In the genomic region with DNA sequence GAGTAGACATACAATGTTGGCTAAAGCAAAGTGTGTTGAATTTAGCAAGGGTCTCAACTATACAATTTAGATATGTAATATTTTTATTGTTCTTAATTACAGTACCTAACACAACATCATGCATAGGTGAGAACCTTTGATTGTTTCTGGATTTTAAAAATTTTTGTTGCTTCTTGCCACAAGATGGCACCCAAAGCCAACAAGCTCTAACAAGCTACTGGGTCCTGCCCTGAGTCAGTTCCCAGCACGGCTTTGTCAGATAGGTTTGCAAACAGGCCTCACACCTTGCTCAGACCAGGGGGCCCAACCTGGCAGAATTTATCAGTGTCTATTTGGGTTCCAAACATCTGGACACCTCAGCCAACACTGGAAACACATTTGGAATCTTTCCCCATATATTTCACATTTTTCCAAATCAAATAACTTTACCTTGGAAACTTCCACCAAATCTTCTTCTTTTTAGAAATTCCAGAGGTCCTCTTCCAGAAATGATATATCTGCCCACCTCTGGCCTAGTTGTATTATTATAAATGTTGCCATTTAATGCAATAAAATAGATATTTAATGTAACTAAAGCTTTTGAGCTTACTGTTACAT, we compare ENCODE assay signal across 8 cellular contexts. TPM values are rescaled to one million over a fixed set of nuclear protein-coding genes. Genes with fewer than 3 reads are reported as not detected.
DNase-seq lines count a peak whose midpoint lies in the region; ATAC-seq, FAIRE-seq and TF ChIP-seq lines count a peak whose summit lies in the region.

No MANE protein-coding gene starts in this region.

- in situ Hi-C loops in K562 (cut with MboI) = no loop called here

- H3K27ac ChIP-seq in cardiac muscle cell = no peak overlapping the region
- H3K27ac ChIP-seq in K562 (ENCODE audit: extremely low read depth, low read depth, low read length) = no peak overlapping the region
- no peak overlapping the region for H3K27ac ChIP-seq in suprapubic skin

- peak; percentile 72 to 81 for TF ChIP-seq RAD21 in K562 (CRISPR knock-in tag; conservative IDR thresholded peaks at IDR 0.05 in 1 of 2, IDR thresholded peaks at IDR 0.05 in 1 of 2)

- FAIRE-seq in K562 (lab: Jason Lieb, UNC) = peak; percentile 71

- POLR2A ChIA-PET in K562 (lab: Yijun Ruan, JAX) = no interaction called here

- H3K4me1 ChIP-seq in cardiac muscle cell (ENCODE audit: low read depth) (no peaks in the 10 kb centered on the region), K562 (replicated peaks in 1 of 2; ENCODE audit: control insufficient read depth in 2 of 2, insufficient read depth in 2 of 2, low read length in 2 of 2) (no peaks in the 10 kb centered on the region), suprapubic skin (no peaks in the 10 kb centered on the region)

- H4K20me1 ChIP-seq in K562 (replicated peaks; ENCODE audit: control insufficient read depth, insufficient read depth, low read length) = no peaks in the 10 kb centered on the region

- BruUV-seq in K562 (replicated peaks; lab: Mats Ljungman, UMichigan) = no TSS peak

- TF ChIP-seq POLR2A in K562 (conservative IDR thresholded peaks at IDR 0.05) (no peak), suprapubic skin (IDR thresholded peaks at IDR 0.05) (no peak)

- TF ChIP-seq EP300 in K562 (IDR thresholded peaks at IDR 0.05; ENCODE audit: low read length) (no peak), suprapubic skin (IDR thresholded peaks at IDR 0.05) (no peak)

- peaks cover 5% of the 10 kb centered on the region for H3K27me3 ChIP-seq in cardiac muscle cell
- H3K27me3 ChIP-seq in K562 (ENCODE audit: control insufficient read depth in 2 of 2, insufficient read depth in 2 of 2, low read length in 2 of 2) = no peaks in the 10 kb centered on the region
- H3K27me3 ChIP-seq in suprapubic skin = peaks cover 8% of the 10 kb centered on the region

- TF ChIP-seq CTCF in cardiac muscle cell (IDR thresholded peaks at IDR 0.05; ENCODE audit: low read depth, low read length) (peak; percentile 55), K562 (IDR thresholded peaks at IDR 0.05 in 2 of 3, conservative IDR thresholded peaks at IDR 0.05 in 1 of 3; ENCODE audit: insufficient read depth in 2 of 3, low read depth in 1 of 3, low read length in 3 of 3) (peak; percentile 64 to 83 (median 70)), suprapubic skin (IDR thresholded peaks at IDR 0.05) (peak in 1 of 2 donors; percentile 27)

- H3K9me3 ChIP-seq in cardiac muscle cell (ENCODE audit: low read depth) = no peaks in the 10 kb centered on the region
- H3K9me3 ChIP-seq in K562 (replicated peaks; ENCODE audit: control insufficient read depth, insufficient read depth, low read depth, low read length) = no peaks in the 10 kb centered on the region
- no peaks in the 10 kb centered on the region for H3K9me3 ChIP-seq in suprapubic skin

- no peak overlapping the region for H3K4me3 ChIP-seq in cardiac muscle cell
- H3K4me3 ChIP-seq in K562 = no peak overlapping the region
- no peak overlapping the region for H3K4me3 ChIP-seq in suprapubic skin

- H3K36me3 ChIP-seq in cardiac muscle cell (no peaks in the 10 kb centered on the region), K562 (ENCODE audit: control insufficient read depth, insufficient read depth, low read length) (no peaks in the 10 kb centered on the region), suprapubic skin (no peaks in the 10 kb centered on the region)

- H3K9ac ChIP-seq in K562 (ENCODE audit: insufficient read depth in 1 of 2, low read depth in 2 of 2, low read length in 2 of 2) = no peak overlapping the region

- DNase-seq in cardiac muscle cell (ENCODE audit: low read depth in 1 of 2, low spot score in 1 of 2) (peak; percentile 62 to 64), Right ventricle myocardium inferior (ENCODE audit: missing footprints) (no peak), NCI-H2107 (lab: John Stamatoyannopoulos, UW) (peak; percentile 17), K562 (ENCODE audit: extremely low read depth in 1 of 4, low spot score in 3 of 4) (peak; percentile 34 to 69 (median 41)), lung microvascular endothelial cell (ENCODE audit: low read depth in 2 of 2) (peak; percentile 44 to 64), suprapubic skin (ENCODE audit: low spot score in 2 of 2) (no peak), KG1 (lab: John Stamatoyannopoulos, UW) (no peak)
- no peak for DNase-seq in stimulated activated naive CD4-positive, alpha-beta T cell treated with Interleukin-2 at 50 U/mL for 16 hours (lab: John Stamatoyannopoulos, UW)

- CTCF ChIA-PET in K562 (lab: Yijun Ruan, JAX; ENCODE audit: low intra/inter-chr PET ratio) = interaction anchor here (1.2 to 1.7 kb wide), 4 partner anchors 196 to 713 kb away, joined by 4 to 6 read pairs (median 4); no protein-coding TSS in a partner anchor

- no peak overlapping the region for H2AFZ ChIP-seq in K562 (ENCODE audit: low read depth, low read length)

- no peaks in the 10 kb centered on the region for H3K9me1 ChIP-seq in K562 (ENCODE audit: control insufficient read depth, insufficient read depth, low read length)

- no peaks in the 10 kb centered on the region for H3K79me2 ChIP-seq in K562 (ENCODE audit: control insufficient read depth, insufficient read depth, low read length)

- H3K4me2 ChIP-seq in K562 (ENCODE audit: insufficient read depth, low read length) = no peak overlapping the region

- 11% methylated on average over 1 of the region's 1 CpG for WGBS in K562 (ENCODE audit: insufficient coverage, low coverage, missing lambda C conversion rate)
- WGBS in suprapubic skin = 6% methylated on average over 1 of the region's 1 CpG

- intact Hi-C loops in Right ventricle myocardium inferior (cut with DNase I) (no loop called here), K562 (cut with micrococcal nuclease) (loop anchor here (1.0 to 5.0 kb wide), 4 partner anchors 196 to 713 kb away; no protein-coding TSS in a partner anchor)

- no peak for ATAC-seq in Right ventricle myocardium inferior
- peak; percentile 86 for ATAC-seq in K562

TF ChIP-seq in K562, 482 proteins besides CTCF, POLR2A, EP300 and RAD21:
- TF ChIP-seq MECOM (CRISPR knock-in tag; IDR thresholded peaks at IDR 0.05) (no peak), ZEB2 (IDR thresholded peaks at IDR 0.05) (no peak), CBX2 (IDR thresholded peaks at IDR 0.05; ENCODE audit: insufficient read depth, low read length, poor library complexity, severe bottlenecking) (no peak), MEF2D (tag; conservative IDR thresholded peaks at IDR 0.05; ENCODE audit: low read depth) (no peak), SMC3 (conservative IDR thresholded peaks at IDR 0.05; ENCODE audit: insufficient read depth, low read depth, low read length) (peak; percentile 58), ZNF696 (CRISPR knock-in tag; conservative IDR thresholded peaks at IDR 0.05) (no peak)
- TF ChIP-seq, protein P1, sequence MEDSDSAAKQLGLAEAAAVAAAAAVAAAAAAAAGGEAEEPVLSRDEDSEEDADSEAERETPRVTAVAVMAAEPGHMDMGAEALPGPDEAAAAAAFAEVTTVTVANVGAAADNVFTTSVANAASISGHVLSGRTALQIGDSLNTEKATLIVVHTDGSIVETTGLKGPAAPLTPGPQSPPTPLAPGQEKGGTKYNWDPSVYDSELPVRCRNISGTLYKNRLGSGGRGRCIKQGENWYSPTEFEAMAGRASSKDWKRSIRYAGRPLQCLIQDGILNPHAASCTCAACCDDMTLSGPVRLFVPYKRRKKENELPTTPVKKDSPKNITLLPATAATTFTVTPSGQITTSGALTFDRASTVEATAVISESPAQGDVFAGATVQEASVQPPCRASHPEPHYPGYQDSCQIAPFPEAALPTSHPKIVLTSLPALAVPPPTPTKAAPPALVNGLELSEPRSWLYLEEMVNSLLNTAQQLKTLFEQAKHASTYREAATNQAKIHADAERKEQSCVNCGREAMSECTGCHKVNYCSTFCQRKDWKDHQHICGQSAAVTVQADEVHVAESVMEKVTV (CRISPR knock-in tag; IDR thresholded peaks at IDR 0.05) = 0 out of 2 replicates have a peak, but pooled peaks have one; percentile 43

RNA-seq across cellular contexts. Expression of gene EGFLAM, which starts 49.5 kb away (rescaled TPM):
- total RNA-seq in cardiac muscle cell = 0.27 and 0.42 TPM in 2 replicates
- polyA plus RNA-seq in cardiac muscle cell = 0.06 and 0.82 TPM in 2 replicates
- 8.8 TPM for total RNA-seq in Right ventricle myocardium inferior
- total RNA-seq in K562 (2011; cell fraction: chromatin; rRNA removed; ENCODE audit: low replicate concordance) = 0.56 and 1.9 TPM in 2 replicates
- 0.50 and 0.79 TPM in 2 replicates for total RNA-seq in K562 (2011; cell fraction: nucleolus; rRNA removed)
- total RNA-seq in K562 (2011; cell fraction: nucleoplasm; rRNA removed) = not detected in 2 replicates
- 0.09 and 0.45 TPM in 2 replicates for total RNA-seq in K562 (2014; rRNA removed)
- 1.3 and 1.4 TPM in 2 replicates for total RNA-seq in K562 (2014; rRNA removed; fragmentation: Illumina TruSeq; extraction: Trizol)
- 0.94 and 0.98 TPM in 2 replicates for total RNA-seq in K562 (2015; rRNA removed; fragmentation: Illumina TruSeq; extraction: Trizol)
- 0.49 and 0.74 TPM in 2 replicates for total RNA-seq in K562 (2021)
- polyA plus RNA-seq in K562 (2011; rRNA removed) = 0.12 and 2.5 TPM in 2 replicates
- polyA plus RNA-seq in K562 (2011; cell fraction: cytosol; rRNA removed) = 0.18 and 1.2 TPM in 2 replicates
- 2.1 TPM in 1 of 2 replicates, not detected in the other for polyA plus RNA-seq in K562 (2011; cell fraction: nucleus; rRNA removed)
- 1.00 and 1.8 TPM in 2 replicates for polyA plus RNA-seq in K562 (2012)
- polyA plus RNA-seq in K562 (2014; fragmentation: Illumina TruSeq; extraction: Trizol) = 0.91 and 1.0 TPM in 2 replicates
- 1 to 10 TPM; 1.2 to 1.4 TPM for polyA plus RNA-seq in K562 (2014; fragmentation: Nextera tagmentation; extraction: Ambion mirVana)
- polyA plus RNA-seq in K562 (2014; rRNA removed) = 0.31 and 0.89 TPM in 2 replicates
- polyA minus RNA-seq in K562 (2011; rRNA and poly(A)+ RNA removed) = 1.8 TPM in 1 of 2 replicates, not detected in the other
- polyA minus RNA-seq in K562 (2011; cell fraction: cytosol; rRNA and poly(A)+ RNA removed) = not detected in 2 replicates
- 0.22 and 0.81 TPM in 2 replicates for polyA minus RNA-seq in K562 (2011; cell fraction: nucleus; rRNA and poly(A)+ RNA removed)
- 0.20 and 0.22 TPM in 2 replicates for total RNA-seq in lung microvascular endothelial cell
- total RNA-seq in suprapubic skin = 1 to 10 TPM; 1.8 to 3.9 (median 3.0) TPM

Comparison
In these comparisons a context has a peak if more than half of its experiments do, and no peak if none do; other contexts are left out.
1. DNase-seq: peak in cardiac muscle cell (2 of 2), NCI-H2107 (single experiment), K562 (4 of 4) and lung microvascular endothelial cell (2 of 2); none in Right ventricle myocardium inferior (single experiment), suprapubic skin (0 of 2), stimulated activated naive CD4-positive, alpha-beta T cell treated with Interleukin-2 at 50 U/mL for 16 hours (single experiment) and KG1 (single experiment).